In genomic region chr1:31712625-31713024, GRCh38 we compare ENCODE assay signal across 1 cellular context.
TF ChIP-seq lines count a peak whose summit lies in the region.

No MANE protein-coding gene starts in this region.

TF ChIP-seq in H1, 55 proteins besides CTCF, POLR2A, EP300 and RAD21 (continued from another document):
- TF ChIP-seq GTF2F1 (IDR thresholded peaks at IDR 0.05; ENCODE audit: borderline replicate concordance, low read depth, low read length) = no peak
- no peak for TF ChIP-seq BCL11A (IDR thresholded peaks at IDR 0.05; ENCODE audit: low read depth in 2 of 2, low read length in 2 of 2)
- TF ChIP-seq FOSL1 (IDR thresholded peaks at IDR 0.05; ENCODE audit: insufficient read depth, low read depth, low read length) = no peak
- no peak for TF ChIP-seq TCF12 (IDR thresholded peaks at IDR 0.05; ENCODE audit: low read depth, low read length)
- no peak for TF ChIP-seq HDAC6 (IDR thresholded peaks at IDR 0.05; ENCODE audit: low read depth, low read length)
- TF ChIP-seq RBBP5 (IDR thresholded peaks at IDR 0.05; ENCODE audit: borderline replicate concordance, low read depth, low read length) = no peak
- TF ChIP-seq, protein P1, sequence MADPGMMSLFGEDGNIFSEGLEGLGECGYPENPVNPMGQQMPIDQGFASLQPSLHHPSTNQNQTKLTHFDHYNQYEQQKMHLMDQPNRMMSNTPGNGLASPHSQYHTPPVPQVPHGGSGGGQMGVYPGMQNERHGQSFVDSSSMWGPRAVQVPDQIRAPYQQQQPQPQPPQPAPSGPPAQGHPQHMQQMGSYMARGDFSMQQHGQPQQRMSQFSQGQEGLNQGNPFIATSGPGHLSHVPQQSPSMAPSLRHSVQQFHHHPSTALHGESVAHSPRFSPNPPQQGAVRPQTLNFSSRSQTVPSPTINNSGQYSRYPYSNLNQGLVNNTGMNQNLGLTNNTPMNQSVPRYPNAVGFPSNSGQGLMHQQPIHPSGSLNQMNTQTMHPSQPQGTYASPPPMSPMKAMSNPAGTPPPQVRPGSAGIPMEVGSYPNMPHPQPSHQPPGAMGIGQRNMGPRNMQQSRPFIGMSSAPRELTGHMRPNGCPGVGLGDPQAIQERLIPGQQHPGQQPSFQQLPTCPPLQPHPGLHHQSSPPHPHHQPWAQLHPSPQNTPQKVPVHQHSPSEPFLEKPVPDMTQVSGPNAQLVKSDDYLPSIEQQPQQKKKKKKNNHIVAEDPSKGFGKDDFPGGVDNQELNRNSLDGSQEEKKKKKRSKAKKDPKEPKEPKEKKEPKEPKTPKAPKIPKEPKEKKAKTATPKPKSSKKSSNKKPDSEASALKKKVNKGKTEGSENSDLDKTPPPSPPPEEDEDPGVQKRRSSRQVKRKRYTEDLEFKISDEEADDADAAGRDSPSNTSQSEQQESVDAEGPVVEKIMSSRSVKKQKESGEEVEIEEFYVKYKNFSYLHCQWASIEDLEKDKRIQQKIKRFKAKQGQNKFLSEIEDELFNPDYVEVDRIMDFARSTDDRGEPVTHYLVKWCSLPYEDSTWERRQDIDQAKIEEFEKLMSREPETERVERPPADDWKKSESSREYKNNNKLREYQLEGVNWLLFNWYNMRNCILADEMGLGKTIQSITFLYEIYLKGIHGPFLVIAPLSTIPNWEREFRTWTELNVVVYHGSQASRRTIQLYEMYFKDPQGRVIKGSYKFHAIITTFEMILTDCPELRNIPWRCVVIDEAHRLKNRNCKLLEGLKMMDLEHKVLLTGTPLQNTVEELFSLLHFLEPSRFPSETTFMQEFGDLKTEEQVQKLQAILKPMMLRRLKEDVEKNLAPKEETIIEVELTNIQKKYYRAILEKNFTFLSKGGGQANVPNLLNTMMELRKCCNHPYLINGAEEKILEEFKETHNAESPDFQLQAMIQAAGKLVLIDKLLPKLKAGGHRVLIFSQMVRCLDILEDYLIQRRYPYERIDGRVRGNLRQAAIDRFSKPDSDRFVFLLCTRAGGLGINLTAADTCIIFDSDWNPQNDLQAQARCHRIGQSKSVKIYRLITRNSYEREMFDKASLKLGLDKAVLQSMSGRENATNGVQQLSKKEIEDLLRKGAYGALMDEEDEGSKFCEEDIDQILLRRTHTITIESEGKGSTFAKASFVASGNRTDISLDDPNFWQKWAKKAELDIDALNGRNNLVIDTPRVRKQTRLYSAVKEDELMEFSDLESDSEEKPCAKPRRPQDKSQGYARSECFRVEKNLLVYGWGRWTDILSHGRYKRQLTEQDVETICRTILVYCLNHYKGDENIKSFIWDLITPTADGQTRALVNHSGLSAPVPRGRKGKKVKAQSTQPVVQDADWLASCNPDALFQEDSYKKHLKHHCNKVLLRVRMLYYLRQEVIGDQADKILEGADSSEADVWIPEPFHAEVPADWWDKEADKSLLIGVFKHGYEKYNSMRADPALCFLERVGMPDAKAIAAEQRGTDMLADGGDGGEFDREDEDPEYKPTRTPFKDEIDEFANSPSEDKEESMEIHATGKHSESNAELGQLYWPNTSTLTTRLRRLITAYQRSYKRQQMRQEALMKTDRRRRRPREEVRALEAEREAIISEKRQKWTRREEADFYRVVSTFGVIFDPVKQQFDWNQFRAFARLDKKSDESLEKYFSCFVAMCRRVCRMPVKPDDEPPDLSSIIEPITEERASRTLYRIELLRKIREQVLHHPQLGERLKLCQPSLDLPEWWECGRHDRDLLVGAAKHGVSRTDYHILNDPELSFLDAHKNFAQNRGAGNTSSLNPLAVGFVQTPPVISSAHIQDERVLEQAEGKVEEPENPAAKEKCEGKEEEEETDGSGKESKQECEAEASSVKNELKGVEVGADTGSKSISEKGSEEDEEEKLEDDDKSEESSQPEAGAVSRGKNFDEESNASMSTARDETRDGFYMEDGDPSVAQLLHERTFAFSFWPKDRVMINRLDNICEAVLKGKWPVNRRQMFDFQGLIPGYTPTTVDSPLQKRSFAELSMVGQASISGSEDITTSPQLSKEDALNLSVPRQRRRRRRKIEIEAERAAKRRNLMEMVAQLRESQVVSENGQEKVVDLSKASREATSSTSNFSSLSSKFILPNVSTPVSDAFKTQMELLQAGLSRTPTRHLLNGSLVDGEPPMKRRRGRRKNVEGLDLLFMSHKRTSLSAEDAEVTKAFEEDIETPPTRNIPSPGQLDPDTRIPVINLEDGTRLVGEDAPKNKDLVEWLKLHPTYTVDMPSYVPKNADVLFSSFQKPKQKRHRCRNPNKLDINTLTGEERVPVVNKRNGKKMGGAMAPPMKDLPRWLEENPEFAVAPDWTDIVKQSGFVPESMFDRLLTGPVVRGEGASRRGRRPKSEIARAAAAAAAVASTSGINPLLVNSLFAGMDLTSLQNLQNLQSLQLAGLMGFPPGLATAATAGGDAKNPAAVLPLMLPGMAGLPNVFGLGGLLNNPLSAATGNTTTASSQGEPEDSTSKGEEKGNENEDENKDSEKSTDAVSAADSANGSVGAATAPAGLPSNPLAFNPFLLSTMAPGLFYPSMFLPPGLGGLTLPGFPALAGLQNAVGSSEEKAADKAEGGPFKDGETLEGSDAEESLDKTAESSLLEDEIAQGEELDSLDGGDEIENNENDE (IDR thresholded peaks at IDR 0.05; ENCODE audit: insufficient replicate concordance, low read length) = no peak
